In genomic region chr2:219500135-219500534, GRCh38 we compare ENCODE assay signal across 9 cellular contexts. TPM values are rescaled to one million over a fixed set of nuclear protein-coding genes. Genes with fewer than 3 reads are reported as not detected.
DNase-seq lines count a peak whose midpoint lies in the region; ATAC-seq lines count a peak whose summit lies in the region.
"Had no signal": no experiment of that assay in that cellular context is flagged by ENCODE, and none has a peak within 500 bp of the region (broad histone marks: within the 10 kb centered on the region; RNA-seq: fewer than 3 reads in every experiment).

No MANE protein-coding gene starts in this region.

- H3K4me3 ChIP-seq in ACC112 (ENCODE audit: low read depth, low read length): peak overlapping the region; percentile 89

- intact Hi-C loops in left colon (cut with DNase I, micrococcal nuclease): no loop called here

- peaks cover 24% of the 10 kb centered on the region for H3K4me1 ChIP-seq in ACC112 (ENCODE audit: control insufficient read depth, insufficient read depth, low read length, unreplicated experiment)

- no peaks in the 10 kb centered on the region for H3K27me3 ChIP-seq in ACC112 (ENCODE audit: insufficient read depth, low read length)

- H3K27ac ChIP-seq in ACC112 (ENCODE audit: low read depth, low read length): no peak overlapping the region

- no peaks in the 10 kb centered on the region for H3K36me3 ChIP-seq in ACC112 (ENCODE audit: insufficient read depth, low read length)

- H3K79me2 ChIP-seq in ACC112 (ENCODE audit: control insufficient read depth, insufficient read depth, low read length, unreplicated experiment): peaks cover 14% of the 10 kb centered on the region

- DNase-seq in ELR (ENCODE audit: low read depth) (peak; percentile 49), SK-MEL-5 (ENCODE audit: low read depth, low spot score) (peak; percentile 22), fibroblast of peridontal ligament (ENCODE audit: extremely low read depth) (peak; percentile 29), NCI-H510A treated with DMSO at 0.1 percent for 48 hours (lab: John Stamatoyannopoulos, UW) (no peak), left colon (no peak), G401 (ENCODE audit: low spot score) (no peak), amniotic stem cell (lab: John Stamatoyannopoulos, UW) (no peak)

- H2AFZ ChIP-seq in ACC112 (ENCODE audit: low read length, unreplicated experiment): no peak overlapping the region

- no peak for ATAC-seq in left colon
- ATAC-seq: left lobe of liver had no signal

- in situ Hi-C loops in SK-MEL-5 (cut with HindIII; ENCODE audit: low pct_unique_long_range_greater_than_20kb, low sequenced_read_pairs) (no loop called here), G401 (cut with HindIII; ENCODE audit: low sequenced_read_pairs) (no loop called here)

RNA-seq across cellular contexts. Expression of gene GMPPA, which starts 1.4 kb away (rescaled TPM):
- 60.6 and 64.8 TPM in 2 replicates for total RNA-seq in SK-MEL-5 (2014; rRNA removed; shearing (Covaris generic))
- polyA plus RNA-seq in SK-MEL-5 (2015; cell fraction: cytosol; rRNA removed): 39.8 and 49.3 TPM in 2 replicates
- polyA plus RNA-seq in SK-MEL-5 (2015; cell fraction: nucleus; rRNA removed): 163 and 220 TPM in 2 replicates
- 10 to 100 TPM; 44.8 to 56.1 TPM for total RNA-seq in left colon
- 60.6 and 62.3 TPM in 2 replicates for total RNA-seq in G401 (2014; rRNA removed; shearing (Covaris generic))

RNA-seq across cellular contexts. Expression of gene ASIC4, which starts 14.1 kb away (rescaled TPM):
- not detected in 2 replicates for total RNA-seq in SK-MEL-5 (2014; rRNA removed; shearing (Covaris generic))
- not detected in 2 replicates for polyA plus RNA-seq in SK-MEL-5 (2015; cell fraction: cytosol; rRNA removed)
- polyA plus RNA-seq in SK-MEL-5 (2015; cell fraction: nucleus; rRNA removed): 0.95 and 6.4 TPM in 2 replicates
- total RNA-seq in left colon: not detected
- 0.25 TPM in 1 of 2 replicates, not detected in the other for total RNA-seq in G401 (2014; rRNA removed; shearing (Covaris generic))

RNA-seq across cellular contexts. Expression of gene CHPF, which starts 43.5 kb away (rescaled TPM):
- total RNA-seq in SK-MEL-5 (2014; rRNA removed; shearing (Covaris generic)): 93.9 and 111 TPM in 2 replicates
- polyA plus RNA-seq in SK-MEL-5 (2015; cell fraction: cytosol; rRNA removed): 319 and 330 TPM in 2 replicates
- polyA plus RNA-seq in SK-MEL-5 (2015; cell fraction: nucleus; rRNA removed): 28.6 and 45.7 TPM in 2 replicates
- total RNA-seq in left colon: 10 to 100 TPM; 27.8 to 37.2 TPM
- total RNA-seq in G401 (2014; rRNA removed; shearing (Covaris generic)): 87.3 and 89.2 TPM in 2 replicates

RNA-seq across cellular contexts. Expression of gene TMEM198, which starts 43.7 kb away (rescaled TPM):
- 2.1 TPM in 2 replicates for total RNA-seq in SK-MEL-5 (2014; rRNA removed; shearing (Covaris generic))
- 3.1 and 4.7 TPM in 2 replicates for polyA plus RNA-seq in SK-MEL-5 (2015; cell fraction: cytosol; rRNA removed)
- 9.8 and 10.0 TPM in 2 replicates for polyA plus RNA-seq in SK-MEL-5 (2015; cell fraction: nucleus; rRNA removed)
- 1 to 10 TPM; 1.4 to 1.6 TPM for total RNA-seq in left colon
- total RNA-seq in G401 (2014; rRNA removed; shearing (Covaris generic)): 9.0 and 11.1 TPM in 2 replicates

Comparison
In these comparisons a context has a peak if more than half of its experiments do, and no peak if none do; other contexts are left out.
1. DNase-seq: peak in ELR (single experiment), SK-MEL-5 (single experiment) and fibroblast of peridontal ligament (single experiment); none in NCI-H510A treated with DMSO at 0.1 percent for 48 hours (single experiment), left colon (0 of 2), G401 (single experiment) and amniotic stem cell (single experiment).